In genomic region chr6:100881707-100882040, GRCh38 we compare ENCODE assay signal across 8 cellular contexts. TPM values are rescaled to one million over a fixed set of nuclear protein-coding genes. Genes with fewer than 3 reads are reported as not detected.
DNase-seq lines count a peak whose midpoint lies in the region; ATAC-seq and TF ChIP-seq lines count a peak whose summit lies in the region.

No MANE protein-coding gene starts in this region.

- intact Hi-C loops in CD4-positive, alpha-beta memory T cell (cut with micrococcal nuclease): loop anchor here (5.0 to 10.0 kb wide), 2 partner anchors 131 to 1937 kb away; partner anchors contain the start of gene FBXL4

- H3K4me1 Mint-ChIP-seq in CD4-positive, alpha-beta memory T cell: peaks cover 21 to 49% (median 37%) of the 10 kb centered on the region in 4 donors
- peaks cover 48% of the 10 kb centered on the region for H3K4me1 Mint-ChIP-seq in GM23338

- POLR2A ChIA-PET in CD4-positive, alpha-beta memory T cell (lab: Charles Lee; ENCODE audit: partially characterized antibody): interaction anchor here (0.6 kb wide), 1 partner anchor 8 kb away, joined by 3 read pairs; no protein-coding TSS in a partner anchor

- H3K9me3 Mint-ChIP-seq in CD4-positive, alpha-beta memory T cell: no peaks in the 10 kb centered on the region
- H3K9me3 Mint-ChIP-seq in GM23338: no peaks in the 10 kb centered on the region; the same call in 1 of the 3 replicates

- CTCF ChIA-PET in CD4-positive, alpha-beta memory T cell (lab: Charles Lee; ENCODE audit: partially characterized antibody): interaction anchor here (2.3 kb wide), 1 partner anchor 25 kb away, joined by 7 read pairs; no protein-coding TSS in a partner anchor

- no peaks in the 10 kb centered on the region for H4K20me1 ChIP-seq in GM23338 (replicated peaks; ENCODE audit: insufficient read depth)

- peak overlapping the region; percentile 96 to 100 (median 100) for H3K4me3 Mint-ChIP-seq in CD4-positive, alpha-beta memory T cell
- H3K4me3 Mint-ChIP-seq in GM23338: peak overlapping the region; percentile 99

- DNase-seq in CD4-positive, alpha-beta memory T cell: peak in 1 of 5 donors; percentile 8
- DNase-seq in GM23338 (ENCODE audit: low spot score): no peak
- DNase-seq in RWPE2 (ENCODE audit: low spot score): no peak
- DNase-seq in epithelial cell of proximal tubule (ENCODE audit: low read depth): no peak
- DNase-seq in KBM-7: no peak
- DNase-seq in SIG-M5 treated with dmso at 0.1 percent for 504 hours (lab: John Stamatoyannopoulos, UW; ENCODE audit: unreplicated experiment): no peak

- H3F3A ChIP-seq in GM23338 (replicated peaks; ENCODE audit: low read depth): no peaks in the 10 kb centered on the region

- H3K4me1 ChIP-seq in CD4-positive, alpha-beta memory T cell (ENCODE audit: insufficient read depth, low read length): peaks cover 43% of the 10 kb centered on the region
- H3K4me1 ChIP-seq in GM23338 (ENCODE audit: insufficient read depth): peaks cover 60% of the 10 kb centered on the region
- peaks cover 13% of the 10 kb centered on the region for H3K4me1 ChIP-seq in RWPE2 (ENCODE audit: insufficient read depth, poor library complexity, severe bottlenecking)
- H3K4me1 ChIP-seq in neuron (ENCODE audit: insufficient read depth, low read length): peaks cover 27% of the 10 kb centered on the region

- H3K27me3 ChIP-seq in CD4-positive, alpha-beta memory T cell (ENCODE audit: insufficient read depth, low read length): no peaks in the 10 kb centered on the region
- H3K27me3 ChIP-seq in GM23338 (ENCODE audit: insufficient read depth) (no peaks in the 10 kb centered on the region), RWPE2 (ENCODE audit: insufficient read depth, poor library complexity, severe bottlenecking) (no peaks in the 10 kb centered on the region), neuron (ENCODE audit: insufficient read depth, low read length) (no peaks in the 10 kb centered on the region)

- peak overlapping the region; percentile 87 to 100 (median 99) for H3K27ac Mint-ChIP-seq in CD4-positive, alpha-beta memory T cell
- peak overlapping the region; percentile 87 for H3K27ac Mint-ChIP-seq in GM23338

- peak overlapping the region; percentile 87 for H3K4me2 ChIP-seq in GM23338

- H3K27me3 Mint-ChIP-seq in CD4-positive, alpha-beta memory T cell: peaks cover 0 to 2% of the 10 kb centered on the region in 2 donors
- H3K27me3 Mint-ChIP-seq in GM23338 (ENCODE audit: insufficient read depth, low read depth, poor library complexity): peaks cover 6% of the 10 kb centered on the region

- in situ Hi-C loops in KBM-7 (cut with MboI; ENCODE audit: low pct_unique_long_range_greater_than_20kb, low sequenced_read_pairs): no loop called here

- TF ChIP-seq CTCF in GM23338 (conservative IDR thresholded peaks at IDR 0.05; ENCODE audit: low read depth in 2 of 2) (no peak), RWPE2 (IDR thresholded peaks at IDR 0.05; ENCODE audit: poor library complexity, severe bottlenecking) (no peak), epithelial cell of proximal tubule (conservative IDR thresholded peaks at IDR 0.05; ENCODE audit: low read depth, low read length) (no peak)

- peak; percentile 10 for ATAC-seq in GM23338
- ATAC-seq in RWPE2 (ENCODE audit: low read depth): peak; percentile 7
- ATAC-seq in GM18907 (IDR thresholded peaks at IDR 0.05; ENCODE audit: unreplicated experiment): no peak

- peaks cover 0 to 3% of the 10 kb centered on the region in 2 donors for H3K36me3 Mint-ChIP-seq in CD4-positive, alpha-beta memory T cell
- no peaks in the 10 kb centered on the region; the same call in 1 of the 3 replicates for H3K36me3 Mint-ChIP-seq in GM23338 (ENCODE audit: low read depth)

- peaks cover 41% of the 10 kb centered on the region for H3K79me2 ChIP-seq in GM23338 (replicated peaks; ENCODE audit: insufficient read depth)

- H3K9me2 ChIP-seq in GM23338 (ENCODE audit: insufficient read depth): no peaks in the 10 kb centered on the region

- peak overlapping the region; percentile 40; the same call in 1 of the 2 replicates for H2AFZ ChIP-seq in GM23338
- H2AFZ ChIP-seq in neuron (ENCODE audit: low read depth, low read length): peak overlapping the region; percentile 98

- H3K36me3 ChIP-seq in CD4-positive, alpha-beta memory T cell (ENCODE audit: insufficient read depth, low read length): no peaks in the 10 kb centered on the region
- no peaks in the 10 kb centered on the region for H3K36me3 ChIP-seq in GM23338 (ENCODE audit: insufficient read depth)
- peaks cover 26% of the 10 kb centered on the region for H3K36me3 ChIP-seq in RWPE2 (ENCODE audit: low read depth)
- no peaks in the 10 kb centered on the region for H3K36me3 ChIP-seq in neuron (ENCODE audit: insufficient read depth, low read length)

- peak overlapping the region; percentile 62 to 76 for H3K4me3 ChIP-seq in CD4-positive, alpha-beta memory T cell (ENCODE audit: low read length in 2 of 2)
- H3K4me3 ChIP-seq in GM23338 (peak overlapping the region; percentile 74), RWPE2 (ENCODE audit: severe bottlenecking) (peak overlapping the region; percentile 69), epithelial cell of proximal tubule (ENCODE audit: low read depth, low read length) (peak overlapping the region; percentile 66), neuron (ENCODE audit: low read length) (peak overlapping the region; percentile 96)

- H3K27ac ChIP-seq in CD4-positive, alpha-beta memory T cell (ENCODE audit: low read depth, low read length): peak overlapping the region; percentile 90
- H3K27ac ChIP-seq in GM23338 (ENCODE audit: low read depth) (peak overlapping the region; percentile 51), RWPE2 (ENCODE audit: poor library complexity, severe bottlenecking) (peak overlapping the region; percentile 76)

- H3K9me3 ChIP-seq in CD4-positive, alpha-beta memory T cell (ENCODE audit: control insufficient read depth in 1 of 2, low read length in 2 of 2): no peaks in the 10 kb centered on the region
- no peaks in the 10 kb centered on the region for H3K9me3 ChIP-seq in RWPE2 (ENCODE audit: severe bottlenecking)
- H3K9me3 ChIP-seq in neuron (ENCODE audit: low read length): no peaks in the 10 kb centered on the region

TF ChIP-seq in GM23338, 12 proteins besides CTCF, POLR2A, EP300 and RAD21 (continues in another document):
- no peak for TF ChIP-seq ZNF462 (CRISPR knock-in tag; IDR thresholded peaks at IDR 0.05)
- TF ChIP-seq EZH2 (IDR thresholded peaks at IDR 0.05; ENCODE audit: low read depth, unreplicated experiment): no peak

RNA-seq across cellular contexts. Expression of gene ASCC3, which starts 0.5 kb away (rescaled TPM):
- 10 to 100 TPM; 54.1 to 57.9 TPM for total RNA-seq in CD4-positive, alpha-beta memory T cell
- 10 to 100 TPM; 13.0 to 32.0 TPM for polyA plus RNA-seq in CD4-positive, alpha-beta memory T cell
- total RNA-seq in GM23338 (2014; rRNA removed; shearing (Covaris generic)): 92.9 and 95.9 TPM in 2 replicates
- 96.7 and 129 TPM in 2 replicates for polyA plus RNA-seq in GM23338 (2016; fragmentation: Nextera tagmentation; extraction: Ambion mirVana)
- total RNA-seq in epithelial cell of proximal tubule: 28.6 and 28.8 TPM in 2 replicates
